ENCODE assay signal across 16 cellular contexts in the genomic region with DNA sequence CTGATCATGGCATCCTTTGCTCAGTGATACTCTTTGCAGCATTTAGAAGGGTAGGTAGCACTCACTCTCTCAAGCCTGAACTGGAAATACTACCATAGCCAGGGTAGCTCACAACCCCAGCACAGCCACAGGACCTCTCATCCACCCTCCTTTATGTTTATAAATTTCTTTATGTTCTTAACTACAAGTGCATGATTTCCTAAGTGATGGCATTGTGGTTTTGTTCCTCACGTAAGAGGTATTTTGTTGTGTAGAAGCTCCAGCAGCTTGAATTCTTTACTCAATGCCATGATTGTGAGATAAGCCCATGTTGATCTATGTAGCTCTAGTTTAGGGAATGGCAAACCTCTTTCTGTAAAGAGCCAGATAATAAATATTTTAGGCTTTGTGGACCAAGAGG. TPM values are rescaled to one million over a fixed set of nuclear protein-coding genes. Genes with fewer than 3 reads are reported as not detected.
DNase-seq lines count a peak whose midpoint lies in the region; ATAC-seq, FAIRE-seq and TF ChIP-seq lines count a peak whose summit lies in the region.
"Had no signal": no experiment of that assay in that cellular context is flagged by ENCODE, and none has a peak within 500 bp of the region (broad histone marks: within the 10 kb centered on the region; RNA-seq: fewer than 3 reads in every experiment).

No MANE protein-coding gene starts in this region.

- no peak overlapping the region for H4K8ac ChIP-seq in trophoblast cell (ENCODE audit: low read depth, low read length)

- peak overlapping the region; percentile 81 for H3K4me2 ChIP-seq in BLaER1
- no peak overlapping the region for H3K4me2 ChIP-seq in K562 (ENCODE audit: insufficient read depth, low read length)
- H3K4me2 ChIP-seq in trophoblast cell (ENCODE audit: low read length) = no peak overlapping the region

- H3K27me3 ChIP-seq in BLaER1 (no peaks in the 10 kb centered on the region), K562 (ENCODE audit: control insufficient read depth in 2 of 2, insufficient read depth in 2 of 2, low read length in 2 of 2) (no peaks in the 10 kb centered on the region), trophoblast cell (ENCODE audit: insufficient read depth, low read length) (no peaks in the 10 kb centered on the region), esophagus squamous epithelium (peaks cover 0 to 10% (median 0%) of the 10 kb centered on the region in 4 donors)
- H3K27me3 ChIP-seq: BE2C had no signal

- no peak overlapping the region for H3K18ac ChIP-seq in trophoblast cell (ENCODE audit: low read length)

- peaks cover 2% of the 10 kb centered on the region for H3K9me1 ChIP-seq in K562 (ENCODE audit: control insufficient read depth, insufficient read depth, low read length)

- no peak for TF ChIP-seq RAD21 in K562 (CRISPR knock-in tag; conservative IDR thresholded peaks at IDR 0.05 in 1 of 2, IDR thresholded peaks at IDR 0.05 in 1 of 2)

- POLR2A ChIA-PET in K562 (lab: Yijun Ruan, JAX) = interaction anchor here (1.1 to 2.4 kb wide), 4 partner anchors 11 to 125 kb away, joined by 3 to 25 read pairs (median 7); no protein-coding TSS in a partner anchor

- no peak overlapping the region for H2AK5ac ChIP-seq in trophoblast cell (ENCODE audit: low read length)

- H3K4ac ChIP-seq in trophoblast cell (ENCODE audit: low read depth, low read length) = no peak overlapping the region

- H4K12ac ChIP-seq in trophoblast cell (ENCODE audit: low read depth, low read length) = no peak overlapping the region

- H3K9ac ChIP-seq in BLaER1 = no peak overlapping the region
- no peak overlapping the region for H3K9ac ChIP-seq in K562 (ENCODE audit: insufficient read depth in 1 of 2, low read depth in 2 of 2, low read length in 2 of 2)
- no peak overlapping the region for H3K9ac ChIP-seq in trophoblast cell (ENCODE audit: low read length)

- peak; percentile 51 for DNase-seq in Jurkat, Clone E6-1 (ENCODE audit: low read depth, low spot score)
- DNase-seq in K562 (ENCODE audit: extremely low read depth in 1 of 4, low spot score in 3 of 4) = no peak
- DNase-seq in trophoblast cell = peak; percentile 46 to 78
- DNase-seq in posterior cingulate gyrus = no peak
- DNase-seq in activated effector memory CD4-positive, alpha-beta T cell treated with anti-CD3 and anti-CD28 coated beads, Interleukin-2, amount 50 U/mL, for 16 hours = no peak
- no peak for DNase-seq in esophagus squamous epithelium (lab: John Stamatoyannopoulos, UW)
- DNase-seq: activated CD4-positive, alpha-beta T cell treated with anti-CD3 and anti-CD28 coated beads for 48 hours; amygdala; BE2C; stimulated activated naive CD4-positive, alpha-beta T cell; T-helper 9 cell had no signal

- no peaks in the 10 kb centered on the region for H3K79me1 ChIP-seq in trophoblast cell (ENCODE audit: low read length)

- H2BK5ac ChIP-seq in trophoblast cell (ENCODE audit: low read depth, low read length, poor library complexity) = no peak overlapping the region

- H3K4me3 ChIP-seq in BLaER1 (no peak overlapping the region), K562 (no peak overlapping the region), trophoblast cell (ENCODE audit: low read depth, low read length) (no peak overlapping the region), esophagus squamous epithelium (no peak overlapping the region)
- no peak overlapping the region for H3K4me3 ChIP-seq in Jurkat, Clone E6-1 (ENCODE audit: low read length)
- H3K4me3 ChIP-seq: lung had no signal

- H3K4me1 ChIP-seq in BLaER1 (peaks cover 48% of the 10 kb centered on the region), K562 (replicated peaks in 1 of 2; ENCODE audit: control insufficient read depth in 2 of 2, insufficient read depth in 2 of 2, low read length in 2 of 2) (peaks cover 29 to 41% of the 10 kb centered on the region in 2 experiments; a peak in 4 of 5 replicates), trophoblast cell (ENCODE audit: control insufficient read depth in 1 of 2, insufficient read depth in 2 of 2, low read length in 2 of 2) (peaks cover 0 to 2% of the 10 kb centered on the region in 2 experiments), esophagus squamous epithelium (peaks cover 0 to 8% (median 4%) of the 10 kb centered on the region in 3 donors)
- H3K4me1 ChIP-seq: BE2C had no signal

- H4K91ac ChIP-seq in trophoblast cell (ENCODE audit: low read depth, low read length) = no peak overlapping the region

- H2BK120ac ChIP-seq in trophoblast cell (ENCODE audit: insufficient read depth, low read length, poor library complexity) = no peak overlapping the region

- H3K27ac ChIP-seq in BLaER1 = peak overlapping the region; percentile 62
- no peak overlapping the region for H3K27ac ChIP-seq in K562 (ENCODE audit: extremely low read depth, low read depth, low read length)
- no peak overlapping the region for H3K27ac ChIP-seq in trophoblast cell (ENCODE audit: low read depth, low read length)
- no peak overlapping the region for H3K27ac ChIP-seq in esophagus squamous epithelium

- TF ChIP-seq CTCF in K562 (IDR thresholded peaks at IDR 0.05 in 2 of 3, conservative IDR thresholded peaks at IDR 0.05 in 1 of 3; ENCODE audit: insufficient read depth in 2 of 3, low read depth in 1 of 3, low read length in 3 of 3) (no peak), esophagus squamous epithelium (IDR thresholded peaks at IDR 0.05) (no peak)

- peaks cover 4% of the 10 kb centered on the region; the same call in 1 of the 2 replicates for H3K9me3 ChIP-seq in BLaER1
- H3K9me3 ChIP-seq in K562 (replicated peaks; ENCODE audit: control insufficient read depth, insufficient read depth, low read depth, low read length) = no peaks in the 10 kb centered on the region
- H3K9me3 ChIP-seq in trophoblast cell (ENCODE audit: insufficient read depth, low read depth, low read length) = peaks cover 2% of the 10 kb centered on the region
- H3K9me3 ChIP-seq in esophagus squamous epithelium = no peaks in the 10 kb centered on the region
- H3K9me3 ChIP-seq: BE2C had no signal

- intact Hi-C loops in K562 (cut with micrococcal nuclease) (loop anchor here (1.0 to 2.0 kb wide), 2 partner anchors 19 to 141 kb away; no protein-coding TSS in a partner anchor), posterior cingulate gyrus (cut with DNase I) (loop anchor here (2.0 to 10.0 kb wide), 2 partner anchors 139 to 205 kb away; a partner anchor contains a TSS), esophagus squamous epithelium (cut with DNase I) (loop anchor here (10.0 kb wide), 1 partner anchor 135 kb away; no protein-coding TSS in a partner anchor)

- ATAC-seq in K562 (no peak), HG02884 (IDR thresholded peaks at IDR 0.05; ENCODE audit: unreplicated experiment) (no peak)

- H3K36me3 ChIP-seq in BLaER1 (no peaks in the 10 kb centered on the region), K562 (ENCODE audit: control insufficient read depth, insufficient read depth, low read length) (no peaks in the 10 kb centered on the region), trophoblast cell (ENCODE audit: control insufficient read depth in 1 of 2, insufficient read depth in 2 of 2, low read length in 2 of 2) (no peaks in the 10 kb centered on the region), esophagus squamous epithelium (no peaks in the 10 kb centered on the region)
- H3K36me3 ChIP-seq: BE2C had no signal

- H3K23ac ChIP-seq in trophoblast cell (ENCODE audit: low read length) = no peak overlapping the region

- H2AFZ ChIP-seq in K562 (ENCODE audit: low read depth, low read length) (0 out of 2 replicates have a peak overlapping the region, but pooled peaks have one; percentile 65), trophoblast cell (ENCODE audit: insufficient read depth, low read length, poor library complexity) (no peak overlapping the region)

- in situ Hi-C loops in K562 (cut with MboI) = loop anchor here (5.0 kb wide), 1 partner anchor 67 kb away; no protein-coding TSS in a partner anchor

- H3K14ac ChIP-seq in trophoblast cell (ENCODE audit: low read length) = no peak overlapping the region

- no peak overlapping the region for H2BK12ac ChIP-seq in trophoblast cell (ENCODE audit: low read length)

- no peaks in the 10 kb centered on the region for H4K20me1 ChIP-seq in BLaER1
- H4K20me1 ChIP-seq in K562 (replicated peaks; ENCODE audit: control insufficient read depth, insufficient read depth, low read length) = 0 out of 2 replicates have a peak, but pooled peaks cover 3% of the 10 kb centered on the region

- WGBS in K562 (ENCODE audit: insufficient coverage, low coverage, missing lambda C conversion rate) = 29% methylated on average over 1 of the region's 1 CpG
- no CpG with 5 or more reads among the region's 1 CpG for WGBS in trophoblast cell (ENCODE audit: extremely low coverage, insufficient coverage, insufficient read length)
- WGBS in esophagus squamous epithelium, 2 donors = 71 to 94% methylated on average over 1 of the region's 1 CpG

- CTCF ChIA-PET in K562 (lab: Yijun Ruan, JAX; ENCODE audit: low intra/inter-chr PET ratio) = interaction anchor here (0.6 to 7.1 kb wide), 4 partner anchors 19 to 141 kb away, joined by 3 to 177 read pairs (median 52); no protein-coding TSS in a partner anchor

- no peak for TF ChIP-seq EP300 in K562 (IDR thresholded peaks at IDR 0.05; ENCODE audit: low read length)

- TF ChIP-seq POLR2A in K562 (conservative IDR thresholded peaks at IDR 0.05) (no peak), esophagus squamous epithelium (IDR thresholded peaks at IDR 0.05) (no peak)

- H3K79me2 ChIP-seq in K562 (ENCODE audit: control insufficient read depth, insufficient read depth, low read length) = no peaks in the 10 kb centered on the region
- no peaks in the 10 kb centered on the region for H3K79me2 ChIP-seq in trophoblast cell (ENCODE audit: control insufficient read depth, insufficient read depth, low read length, poor library complexity)

- no TSS peak for BruUV-seq in K562 (replicated peaks; lab: Mats Ljungman, UMichigan)

- FAIRE-seq in K562 (lab: Jason Lieb, UNC) = peak; percentile 15

RNA-seq across cellular contexts. Expression of a gene that starts 7.9 kb away (rescaled TPM):
- not detected for polyA plus RNA-seq in Jurkat, Clone E6-1 (2012; ENCODE audit: insufficient read depth, insufficient read length)
- not detected in 2 replicates for total RNA-seq in K562 (2011; cell fraction: chromatin; rRNA removed; ENCODE audit: low replicate concordance)
- total RNA-seq in K562 (2011; cell fraction: nucleolus; rRNA removed) = not detected in 2 replicates
- not detected in 2 replicates for total RNA-seq in K562 (2011; cell fraction: nucleoplasm; rRNA removed)
- total RNA-seq in K562 (2014; rRNA removed) (not detected in 2 replicates), K562 (2014; rRNA removed; fragmentation: Illumina TruSeq; extraction: Trizol) (not detected in 2 replicates), K562 (2015; rRNA removed; fragmentation: Illumina TruSeq; extraction: Trizol) (not detected in 2 replicates), K562 (2021) (not detected in 2 replicates), esophagus squamous epithelium (not detected)
- polyA plus RNA-seq in K562 (2011; rRNA removed) (not detected in 2 replicates), K562 (2014; fragmentation: Illumina TruSeq; extraction: Trizol) (not detected in 2 replicates), K562 (2014; fragmentation: Nextera tagmentation; extraction: Ambion mirVana) (not detected), K562 (2014; rRNA removed) (not detected in 2 replicates)
- 0.04 TPM in 1 of 2 replicates, not detected in the other for polyA plus RNA-seq in K562 (2011; cell fraction: cytosol; rRNA removed)
- polyA plus RNA-seq in K562 (2011; cell fraction: nucleus; rRNA removed) = not detected in 2 replicates
- polyA plus RNA-seq in K562 (2012) = 0.08 TPM in 1 of 2 replicates, not detected in the other
- not detected in 2 replicates for polyA minus RNA-seq in K562 (2011; rRNA and poly(A)+ RNA removed)
- not detected in 2 replicates for polyA minus RNA-seq in K562 (2011; cell fraction: cytosol; rRNA and poly(A)+ RNA removed)
- not detected in 2 replicates for polyA minus RNA-seq in K562 (2011; cell fraction: nucleus; rRNA and poly(A)+ RNA removed)
- 0.04 TPM in 1 of 2 replicates, not detected in the other for polyA plus RNA-seq in trophoblast cell (2013)
- total RNA-seq: lung had no signal
- polyA plus RNA-seq: esophagus, lung, neural cell had no signal

RNA-seq across cellular contexts. Expression of a gene that starts 25.2 kb away (rescaled TPM):
- polyA plus RNA-seq in Jurkat, Clone E6-1 (2012; ENCODE audit: insufficient read depth, insufficient read length) = not detected
- not detected in 2 replicates for total RNA-seq in K562 (2011; cell fraction: chromatin; rRNA removed; ENCODE audit: low replicate concordance)
- total RNA-seq in K562 (2011; cell fraction: nucleolus; rRNA removed) = not detected in 2 replicates
- total RNA-seq in K562 (2011; cell fraction: nucleoplasm; rRNA removed) = not detected in 2 replicates
- total RNA-seq in K562 (2014; rRNA removed) = 0.08 TPM in 1 of 2 replicates, not detected in the other
- not detected in 2 replicates for total RNA-seq in K562 (2014; rRNA removed; fragmentation: Illumina TruSeq; extraction: Trizol)
- 0.08 TPM in 1 of 2 replicates, not detected in the other for total RNA-seq in K562 (2015; rRNA removed; fragmentation: Illumina TruSeq; extraction: Trizol)
- total RNA-seq in K562 (2021) = 0.07 and 0.13 TPM in 2 replicates
- not detected in 2 replicates for polyA plus RNA-seq in K562 (2011; rRNA removed)
- polyA plus RNA-seq in K562 (2011; cell fraction: cytosol; rRNA removed) = not detected in 2 replicates
- polyA plus RNA-seq in K562 (2011; cell fraction: nucleus; rRNA removed) = not detected in 2 replicates
- polyA plus RNA-seq in K562 (2012) = 0.53 TPM in 1 of 2 replicates, not detected in the other
- not detected in 2 replicates for polyA plus RNA-seq in K562 (2014; fragmentation: Illumina TruSeq; extraction: Trizol)
- not detected for polyA plus RNA-seq in K562 (2014; fragmentation: Nextera tagmentation; extraction: Ambion mirVana)
- polyA plus RNA-seq in K562 (2014; rRNA removed) = 0.71 TPM in 1 of 2 replicates, not detected in the other
- polyA minus RNA-seq in K562 (2011; rRNA and poly(A)+ RNA removed) = not detected in 2 replicates
- polyA minus RNA-seq in K562 (2011; cell fraction: cytosol; rRNA and poly(A)+ RNA removed) = not detected in 2 replicates
- polyA minus RNA-seq in K562 (2011; cell fraction: nucleus; rRNA and poly(A)+ RNA removed) = not detected in 2 replicates
- polyA plus RNA-seq in trophoblast cell (2013) = 0.23 and 0.40 TPM in 2 replicates
- 100 to 1,000 TPM in 1 of 4 donors, 1 to 10 TPM in 2, under 1 TPM in 1; 0.57 to 204 (median 2.6) TPM for total RNA-seq in esophagus squamous epithelium
- polyA plus RNA-seq: neural cell had no signal

Comparison
In these comparisons a context has a peak if more than half of its experiments do, and no peak if none do; other contexts are left out.
1. DNase-seq: peak in Jurkat, Clone E6-1 (single experiment) and trophoblast cell (2 of 2); none in K562 (0 of 4), posterior cingulate gyrus (0 of 10), activated effector memory CD4-positive, alpha-beta T cell treated with anti-CD3 and anti-CD28 coated beads, Interleukin-2, amount 50 U/mL, for 16 hours (single experiment) and esophagus squamous epithelium (single experiment).